1 cellular context compared by ENCODE assay signal in genomic region chr1:228180271-228180987, GRCh38.
TF ChIP-seq lines count a peak whose summit lies in the region.

No MANE protein-coding gene starts in this region.

TF ChIP-seq in H1, 55 proteins besides CTCF, POLR2A, EP300 and RAD21 (continued from another document):
- no peak for TF ChIP-seq SIX5 (IDR thresholded peaks at IDR 0.05; ENCODE audit: low read depth, low read length)
- no peak for TF ChIP-seq CREB1 (IDR thresholded peaks at IDR 0.05)
- TF ChIP-seq RFX5 (IDR thresholded peaks at IDR 0.05; ENCODE audit: borderline replicate concordance, low read depth, low read length), result no peak
- TF ChIP-seq TCF12 (IDR thresholded peaks at IDR 0.05; ENCODE audit: low read depth, low read length), result no peak
- TF ChIP-seq PHF8 (conservative IDR thresholded peaks at IDR 0.05; ENCODE audit: low read depth, low read length), result no peak
- no peak for TF ChIP-seq KDM4A (IDR thresholded peaks at IDR 0.05; ENCODE audit: low read depth, low read length, severe bottlenecking)
- TF ChIP-seq SP4 (IDR thresholded peaks at IDR 0.05; ENCODE audit: low read length), result no peak
- TF ChIP-seq BRCA1 (IDR thresholded peaks at IDR 0.05; ENCODE audit: low read depth, low read length), result no peak
- no peak for TF ChIP-seq POLR2AphosphoS5 (IDR thresholded peaks at IDR 0.05; ENCODE audit: low read depth, low read length)
- no peak for TF ChIP-seq RBBP5 (IDR thresholded peaks at IDR 0.05; ENCODE audit: borderline replicate concordance, low read depth, low read length)
- no peak for TF ChIP-seq USF2 (IDR thresholded peaks at IDR 0.05; ENCODE audit: low read length)
- TF ChIP-seq ATF2 (IDR thresholded peaks at IDR 0.05; ENCODE audit: low read length), result no peak
- TF ChIP-seq NRF1 (IDR thresholded peaks at IDR 0.05; ENCODE audit: low read depth, low read length), result no peak
- no peak for TF ChIP-seq BACH1 (IDR thresholded peaks at IDR 0.05; ENCODE audit: low read length)
- no peak for TF ChIP-seq GABPA (IDR thresholded peaks at IDR 0.05; ENCODE audit: borderline replicate concordance, insufficient read depth, low read length)
- TF ChIP-seq SP2 (IDR thresholded peaks at IDR 0.05; ENCODE audit: low read length), result no peak
- TF ChIP-seq YY1 (IDR thresholded peaks at IDR 0.05; ENCODE audit: low read depth, low read length), result no peak
- no peak for TF ChIP-seq CBX5 (IDR thresholded peaks at IDR 0.05; ENCODE audit: low read depth, low read length)
TF ChIP-seq in H1: peak in this region for 0.
